ENCODE assay signal across 9 cellular contexts in the genomic region with DNA sequence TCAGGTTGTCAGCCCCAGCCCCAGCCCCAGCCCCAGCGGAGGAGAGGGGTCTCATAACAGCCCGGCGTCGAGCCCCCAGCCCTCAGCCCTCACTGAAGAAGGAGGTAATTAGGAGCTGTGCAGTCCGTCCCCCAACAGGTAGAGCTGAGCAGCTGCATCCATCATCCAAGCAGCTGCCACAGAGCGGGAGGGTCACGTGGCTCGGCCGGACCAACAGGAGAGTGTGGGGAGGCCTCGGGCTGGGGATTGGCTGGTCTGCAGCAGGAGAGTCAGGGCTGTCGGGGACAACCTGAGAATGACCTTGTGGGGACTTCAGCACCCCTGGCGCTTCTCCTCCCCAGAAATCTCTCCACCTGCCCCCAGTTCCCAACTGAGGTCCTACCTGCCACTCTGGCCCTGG. TPM values are rescaled to one million over a fixed set of nuclear protein-coding genes. Genes with fewer than 3 reads are reported as not detected.
A peak's percentile ranks its signal among the peaks of the same experiment; 100 is the strongest.
DNase-seq lines count a peak whose midpoint lies in the region; ATAC-seq and TF ChIP-seq lines count a peak whose summit lies in the region.
"Had no signal": no experiment of that assay in that cellular context is flagged by ENCODE, and none has a peak within 500 bp of the region (broad histone marks: within the 10 kb centered on the region; RNA-seq: fewer than 3 reads in every experiment).

No MANE protein-coding gene starts in this region.

- H3K79me2 ChIP-seq in OCI-LY7 (ENCODE audit: insufficient read depth, low read depth, low read length), result no peaks in the 10 kb centered on the region

- no peaks in the 10 kb centered on the region for H4K20me1 ChIP-seq in OCI-LY7 (ENCODE audit: insufficient read depth, low read length)

- DNase-seq in DMS153 (lab: John Stamatoyannopoulos, UW) (peak; percentile 84), OCI-LY7 (ENCODE audit: low spot score) (peak; percentile 66), iPS-NIHi11 (ENCODE audit: low spot score) (peak; percentile 97), esophagus squamous epithelium (lab: John Stamatoyannopoulos, UW) (no peak)
- DNase-seq in stimulated activated naive CD4-positive, alpha-beta T cell treated with Interleukin-2 at 50 U/mL for 16 hours (lab: John Stamatoyannopoulos, UW), result no peak
- DNase-seq: naive thymus-derived CD8-positive, alpha-beta T cell had no signal

- H3K4me3 ChIP-seq in OCI-LY7 (ENCODE audit: low read depth, low read length, poor library complexity, severe bottlenecking) (no peak overlapping the region), esophagus squamous epithelium (no peak overlapping the region)

- no TSS peak for BruUV-seq in OCI-LY7 (replicated peaks; lab: Mats Ljungman, UMichigan)

- no peaks in the 10 kb centered on the region for H3K27me3 ChIP-seq in esophagus squamous epithelium

- TF ChIP-seq CTCF in OCI-LY7 (conservative IDR thresholded peaks at IDR 0.05; ENCODE audit: low read length) (peak; percentile 29; the same call in 1 of the 2 replicates), esophagus squamous epithelium (IDR thresholded peaks at IDR 0.05) (no peak)

- H3K9me2 ChIP-seq in OCI-LY7 (ENCODE audit: insufficient read depth, low read length), result no peaks in the 10 kb centered on the region

- H3K27ac ChIP-seq in OCI-LY7 (ENCODE audit: low read depth, low read length, poor library complexity, severe bottlenecking) (no peak overlapping the region), esophagus squamous epithelium (no peak overlapping the region)

- H3K9me3 ChIP-seq in OCI-LY7 (ENCODE audit: low read length), result no peaks in the 10 kb centered on the region
- H3K9me3 ChIP-seq in esophagus squamous epithelium, result no peaks in the 10 kb centered on the region

- peak; percentile 91 for ATAC-seq in GM19023 (IDR thresholded peaks at IDR 0.05; ENCODE audit: unreplicated experiment)
- peak; percentile 88 for ATAC-seq in HG03439 (IDR thresholded peaks at IDR 0.05; ENCODE audit: unreplicated experiment)
- no peak for ATAC-seq in GM18520 (IDR thresholded peaks at IDR 0.05; ENCODE audit: unreplicated experiment)

- H2AFZ ChIP-seq in OCI-LY7 (ENCODE audit: low read length), result peak overlapping the region; percentile 87; the same call in 1 of the 2 replicates

- TF ChIP-seq POLR2A in esophagus squamous epithelium (IDR thresholded peaks at IDR 0.05), result no peak

- 29 to 44% methylated on average over 1 to 3 of the region's 12 CpGs for whole genome bisulfite sequencing in esophagus squamous epithelium, 2 donors

- POLR2A ChIA-PET in OCI-LY7 (lab: Charles Lee), result interaction anchor here (0.6 kb wide), 1 partner anchor 109 kb away, joined by 7 read pairs; no protein-coding TSS in a partner anchor

- peak overlapping the region; percentile 53 for H3K4me2 ChIP-seq in OCI-LY7 (ENCODE audit: low read length)

- CTCF ChIA-PET in OCI-LY7 (lab: Charles Lee; ENCODE audit: unreplicated experiment), result interaction anchor here (0.5 to 0.6 kb wide), 2 partner anchors 152 to 912 kb away, joined by 3 to 4 read pairs; no protein-coding TSS in a partner anchor

- H3K4me1 ChIP-seq in OCI-LY7 (ENCODE audit: insufficient read depth, low read length, poor library complexity, severe bottlenecking) (peaks cover 26% of the 10 kb centered on the region), esophagus squamous epithelium (peaks cover 0 to 41% (median 12%) of the 10 kb centered on the region in 3 donors)

- no peaks in the 10 kb centered on the region for H3K36me3 ChIP-seq in OCI-LY7 (ENCODE audit: insufficient read depth, low read length)
- no peaks in the 10 kb centered on the region for H3K36me3 ChIP-seq in esophagus squamous epithelium

- intact Hi-C loops in OCI-LY7 (cut with micrococcal nuclease; ENCODE audit: unreplicated experiment), result no loop called here
- intact Hi-C loops in esophagus squamous epithelium (cut with DNase I), result no loop called here

RNA-seq across cellular contexts. Expression of gene SMUG1, which starts 29.6 kb away (rescaled TPM):
- total RNA-seq in OCI-LY7 (2014; rRNA removed; shearing (Covaris generic)), result 28.2 and 42.5 TPM in 2 replicates
- total RNA-seq in OCI-LY7 (2022) (36.0 and 37.9 TPM in 2 replicates), esophagus squamous epithelium (10 to 100 TPM; 30.5 to 44.1 (median 38.7) TPM)

Comparison
In these comparisons a context has a peak if more than half of its experiments do, and no peak if none do; other contexts are left out.
1. DNase-seq: peak in DMS153 (single experiment), OCI-LY7 (single experiment) and iPS-NIHi11 (single experiment); none in esophagus squamous epithelium (single experiment) and stimulated activated naive CD4-positive, alpha-beta T cell treated with Interleukin-2 at 50 U/mL for 16 hours (single experiment).